Comparison of ENCODE assay signal across 8 cellular contexts in the genomic region with DNA sequence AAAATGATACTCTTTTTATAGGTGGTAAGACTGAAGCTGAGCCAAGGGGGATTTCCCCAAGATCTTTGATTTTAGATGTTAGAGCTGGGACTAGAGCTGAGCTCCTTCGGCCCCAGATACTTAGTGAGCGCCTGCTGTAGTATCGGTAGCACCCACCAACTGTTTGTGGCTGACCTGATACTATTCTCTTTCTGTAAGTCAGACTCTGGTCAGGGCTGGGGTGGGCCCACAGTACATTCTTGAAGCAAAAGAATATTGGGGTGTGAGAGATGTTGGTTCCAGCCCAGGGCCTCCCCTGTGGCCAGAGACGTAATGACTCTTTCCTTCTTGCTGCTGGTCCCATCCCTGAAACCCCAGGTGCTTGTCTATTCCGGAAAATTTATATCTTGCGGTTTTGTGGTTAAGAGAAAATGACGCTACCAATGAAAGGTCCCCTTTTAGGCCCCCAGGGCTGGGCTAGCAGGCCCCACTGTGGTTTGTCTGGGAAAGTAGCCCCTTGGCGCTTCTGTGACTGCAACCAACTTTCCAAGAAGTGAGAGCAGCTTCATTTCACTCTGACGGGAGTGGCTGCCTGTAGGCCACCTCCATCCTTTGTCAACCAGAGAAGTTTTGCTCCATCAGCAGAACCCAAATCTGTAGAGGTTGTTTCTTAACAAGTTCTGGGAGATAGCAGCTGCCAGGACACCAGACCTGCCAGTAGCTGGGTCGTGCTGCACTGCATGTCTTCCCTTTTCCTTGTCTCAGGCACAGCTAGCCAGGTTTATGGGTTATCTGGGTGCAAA.
DNase-seq lines count a peak whose midpoint lies in the region; ATAC-seq and TF ChIP-seq lines count a peak whose summit lies in the region.

No MANE protein-coding gene starts in this region.

- CTCF ChIA-PET in mammary epithelial cell (lab: Charles Lee; ENCODE audit: low non-redundant PET) = no interaction called here

- no TSS peak for BruUV-seq in mammary epithelial cell (replicated peaks; lab: Mats Ljungman, UMichigan)

- in situ Hi-C loops in mammary epithelial cell (cut with MboI; ENCODE audit: low sequenced_read_pairs in 2 of 2) = loop anchor here in 1 of 2 donors (25.0 kb wide), 1 partner anchor 457 kb away; no protein-coding TSS in a partner anchor

- H3K27ac ChIP-seq in mammary epithelial cell (ENCODE audit: insufficient read depth, low read depth, low read length) = no peak overlapping the region

- no peaks in the 10 kb centered on the region for H3K9me3 ChIP-seq in mammary epithelial cell (replicated peaks; ENCODE audit: insufficient read depth, low read length)

- H3K27me3 ChIP-seq in mammary epithelial cell (ENCODE audit: insufficient read depth, low read length) = no peaks in the 10 kb centered on the region

- H3K4me2 ChIP-seq in mammary epithelial cell (ENCODE audit: insufficient read depth, low read depth, low read length) = no peak overlapping the region

- ATAC-seq in GM19043 (IDR thresholded peaks at IDR 0.05; ENCODE audit: low read depth, unreplicated experiment) (peak; percentile 80), HG03025 (IDR thresholded peaks at IDR 0.05; ENCODE audit: low FRiP score, unreplicated experiment) (peak; percentile 84)

- no peak overlapping the region for H2AFZ ChIP-seq in mammary epithelial cell (ENCODE audit: low read depth, low read length)

- 61% methylated on average over 10 of the region's 10 CpGs for WGBS in mammary epithelial cell (ENCODE audit: low coverage, missing lambda C conversion rate)

- no peaks in the 10 kb centered on the region for H3K79me2 ChIP-seq in mammary epithelial cell (ENCODE audit: insufficient read depth, low read length)

- intact Hi-C loops in mammary epithelial cell (cut with micrococcal nuclease) = no loop called here

- H3K36me3 ChIP-seq in mammary epithelial cell (ENCODE audit: insufficient read depth, low read length) = no peaks in the 10 kb centered on the region

- dilution Hi-C loops in mammary epithelial cell (cut with HindIII; ENCODE audit: low sequenced_read_pairs) = loop anchor here (5.0 kb wide), 1 partner anchor 137 kb away; no protein-coding TSS in a partner anchor

- no peak for TF ChIP-seq CTCF in mammary epithelial cell (conservative IDR thresholded peaks at IDR 0.05 in 1 of 2, IDR thresholded peaks at IDR 0.05 in 1 of 2; ENCODE audit: extremely low read depth in 1 of 2, insufficient read depth in 1 of 2, low read depth in 1 of 2, low read length in 2 of 2)

- no peaks in the 10 kb centered on the region for H3K4me1 ChIP-seq in mammary epithelial cell (ENCODE audit: insufficient read depth, low read length)

- H4K20me1 ChIP-seq in mammary epithelial cell (ENCODE audit: insufficient read depth, low read length) = no peaks in the 10 kb centered on the region

- H3K9ac ChIP-seq in mammary epithelial cell (ENCODE audit: insufficient read depth, low read length) = no peak overlapping the region

- H3K4me3 ChIP-seq in mammary epithelial cell (replicated peaks in 1 of 3; ENCODE audit: insufficient read depth in 1 of 3, low read depth in 2 of 3, low read length in 3 of 3) = no peak overlapping the region

- DNase-seq in SIG-M5 (lab: John Stamatoyannopoulos, UW) (peak; percentile 33), mammary epithelial cell (peak; percentile 54), NCI-H1436 treated with DMSO at 0.1 percent for 48 hours (lab: John Stamatoyannopoulos, UW) (no peak), NCI-H446 treated with DMSO at 0.1 percent for 48 hours (lab: John Stamatoyannopoulos, UW) (no peak), ureter (ENCODE audit: low spot score) (no peak)
- DNase-seq in central memory CD4-positive, alpha-beta T cell = no peak

Comparison
In these comparisons a context has a peak if more than half of its experiments do, and no peak if none do; other contexts are left out.
1. DNase-seq: peak in SIG-M5 (single experiment) and mammary epithelial cell (single experiment); none in NCI-H1436 treated with DMSO at 0.1 percent for 48 hours (single experiment), NCI-H446 treated with DMSO at 0.1 percent for 48 hours (single experiment), central memory CD4-positive, alpha-beta T cell (single experiment) and ureter (single experiment).